9 cellular contexts compared by ENCODE assay signal in the genomic region with DNA sequence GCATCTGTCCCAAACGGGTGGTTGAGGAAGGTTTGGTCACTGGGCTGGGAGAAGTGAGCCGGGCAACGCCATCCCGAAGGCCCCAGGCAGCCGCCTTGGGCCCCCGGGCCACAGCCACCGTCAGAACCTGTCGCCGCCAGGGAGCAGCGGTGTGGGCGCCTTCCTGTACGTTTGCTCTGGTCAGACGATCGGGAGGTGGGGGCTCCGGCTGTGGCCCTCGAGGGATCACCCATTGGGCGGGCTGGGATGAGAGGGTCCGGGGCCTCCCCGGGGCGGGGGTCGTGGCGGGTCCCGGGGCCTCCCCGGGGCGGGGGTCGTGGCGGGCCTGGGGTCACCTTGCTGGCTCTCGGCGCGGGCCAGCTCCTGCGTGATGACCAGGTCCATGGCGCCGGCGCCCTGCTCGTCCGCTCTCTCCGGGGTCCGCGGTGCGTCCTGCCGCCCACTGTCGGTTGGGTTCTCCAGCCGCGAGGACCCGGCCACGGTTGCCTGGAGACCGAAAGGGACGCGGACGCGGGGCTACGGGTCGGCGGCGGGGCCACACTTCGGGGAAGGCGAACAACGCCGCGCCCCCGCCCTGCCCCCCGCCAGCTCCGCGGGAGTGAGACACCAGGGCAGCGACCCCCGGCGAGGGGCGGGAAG. TPM values are rescaled to one million over a fixed set of nuclear protein-coding genes. Genes with fewer than 3 reads are reported as not detected.
A peak's percentile ranks its signal among the peaks of the same experiment; 100 is the strongest.
DNase-seq lines count a peak whose midpoint lies in the region; ATAC-seq and TF ChIP-seq lines count a peak whose summit lies in the region.
"Had no signal": no experiment of that assay in that cellular context is flagged by ENCODE, and none has a peak within 500 bp of the region (broad histone marks: within the 10 kb centered on the region; RNA-seq: fewer than 3 reads in every experiment).

Gene CFAP46 (minus strand): TSS at position 470 of the 639 bp plus-strand sequence. CDS start 86 bp downstream, at position 384.

- H3K36me3 ChIP-seq in left lung: no peaks in the 10 kb centered on the region

- H3K9me3 Mint-ChIP-seq in dendritic cell treated with granulocyte-macrophage colony-stimulating factor and Interleukin-4, amounts not matched to agents 40 ng/mL and 50 ng/mL, for 4 days: no peaks in the 10 kb centered on the region
- H3K9me3 Mint-ChIP-seq in stimulated activated naive CD8-positive, alpha-beta T cell treated with anti-CD3 and anti-CD28 coated beads, Interleukin-15, Interleukin-2, amounts not matched to agents 100 ng/mL and 50 ng/mL, for 24 hours: no peaks in the 10 kb centered on the region

- H3K36me3 Mint-ChIP-seq in dendritic cell treated with granulocyte-macrophage colony-stimulating factor and Interleukin-4, amounts not matched to agents 40 ng/mL and 50 ng/mL, for 4 days (ENCODE audit: low read depth): no peaks in the 10 kb centered on the region
- H3K36me3 Mint-ChIP-seq in stimulated activated naive CD8-positive, alpha-beta T cell treated with anti-CD3 and anti-CD28 coated beads, Interleukin-15, Interleukin-2, amounts not matched to agents 100 ng/mL and 50 ng/mL, for 24 hours (ENCODE audit: low read depth): no peaks in the 10 kb centered on the region

- intact Hi-C loops in dendritic cell treated with granulocyte-macrophage colony-stimulating factor and Interleukin-4, amounts not matched to agents 40 ng/mL and 50 ng/mL, for 4 days (cut with micrococcal nuclease): no loop called here
- intact Hi-C loops in left lung (cut with DNase I): loop anchor here in 1 of 2 donors (10.0 kb wide), 1 partner anchor 183 kb away; no protein-coding TSS in a partner anchor

- H3K27me3 Mint-ChIP-seq in dendritic cell treated with granulocyte-macrophage colony-stimulating factor and Interleukin-4, amounts not matched to agents 40 ng/mL and 50 ng/mL, for 4 days: peaks cover 79% of the 10 kb centered on the region
- peaks cover 60% of the 10 kb centered on the region for H3K27me3 Mint-ChIP-seq in stimulated activated naive CD8-positive, alpha-beta T cell treated with anti-CD3 and anti-CD28 coated beads, Interleukin-15, Interleukin-2, amounts not matched to agents 100 ng/mL and 50 ng/mL, for 24 hours

- no peak within 1 kb of the TSS for H3K27ac ChIP-seq in left lung

- H3K4me1 Mint-ChIP-seq in dendritic cell treated with granulocyte-macrophage colony-stimulating factor and Interleukin-4, amounts not matched to agents 40 ng/mL and 50 ng/mL, for 4 days (ENCODE audit: low read depth): peaks cover 6% of the 10 kb centered on the region
- peaks cover 14% of the 10 kb centered on the region for H3K4me1 Mint-ChIP-seq in stimulated activated naive CD8-positive, alpha-beta T cell treated with anti-CD3 and anti-CD28 coated beads, Interleukin-15, Interleukin-2, amounts not matched to agents 100 ng/mL and 50 ng/mL, for 24 hours (ENCODE audit: low read depth)

- no peak for TF ChIP-seq CTCF in left lung (IDR thresholded peaks at IDR 0.05)

- peak within 1 kb of the TSS; percentile 51 for H3K4me3 Mint-ChIP-seq in dendritic cell treated with granulocyte-macrophage colony-stimulating factor and Interleukin-4, amounts not matched to agents 40 ng/mL and 50 ng/mL, for 4 days
- peak within 1 kb of the TSS; percentile 83 for H3K4me3 Mint-ChIP-seq in stimulated activated naive CD8-positive, alpha-beta T cell treated with anti-CD3 and anti-CD28 coated beads, Interleukin-15, Interleukin-2, amounts not matched to agents 100 ng/mL and 50 ng/mL, for 24 hours

- peaks cover 3 to 12% of the 10 kb centered on the region in 2 donors for H3K4me1 ChIP-seq in left lung

- no peak within 1 kb of the TSS for H3K27ac Mint-ChIP-seq in dendritic cell treated with granulocyte-macrophage colony-stimulating factor and Interleukin-4, amounts not matched to agents 40 ng/mL and 50 ng/mL, for 4 days
- H3K27ac Mint-ChIP-seq in stimulated activated naive CD8-positive, alpha-beta T cell treated with anti-CD3 and anti-CD28 coated beads, Interleukin-15, Interleukin-2, amounts not matched to agents 100 ng/mL and 50 ng/mL, for 24 hours: peak within 1 kb of the TSS; percentile 58

- ATAC-seq in left lung (peak; percentile 84), HG03442 (IDR thresholded peaks at IDR 0.05; ENCODE audit: unreplicated experiment) (no peak)

- H3K27me3 ChIP-seq in left lung: peaks cover 19 to 90% of the 10 kb centered on the region in 2 donors

- H3K9me3 ChIP-seq in left lung: no peaks in the 10 kb centered on the region

- H3K4me3 ChIP-seq in left lung: peak within 1 kb of the TSS; percentile 29 to 42

- DNase-seq in EL: peak; percentile 57
- peak; percentile 29 to 62 for DNase-seq in NCI-H1930 (lab: John Stamatoyannopoulos, UW)
- DNase-seq in left lung: peak; percentile 59 to 87
- no peak for DNase-seq in CD1c-positive myeloid dendritic cell (ENCODE audit: extremely low spot score)
- no peak for DNase-seq in SHP77 treated with DMSO at 0.1 percent for 48 hours (lab: John Stamatoyannopoulos, UW)

RNA-seq across cellular contexts. Expression of gene CFAP46, which starts in this region (rescaled TPM):
- 1 to 10 TPM; 1.2 to 4.1 TPM for total RNA-seq in left lung
- total RNA-seq: LHCN-M2 had no signal

Comparison
In these comparisons a context has a peak if more than half of its experiments do, and no peak if none do; other contexts are left out.
1. DNase-seq: peak in EL (single experiment), NCI-H1930 (2 of 2) and left lung (2 of 2); none in CD1c-positive myeloid dendritic cell (single experiment) and SHP77 treated with DMSO at 0.1 percent for 48 hours (single experiment).